Comparison of ENCODE assay signal across 8 cellular contexts in genomic region chr2:26245231-26245732, GRCh38. TPM values are rescaled to one million over a fixed set of nuclear protein-coding genes. Genes with fewer than 3 reads are reported as not detected.
DNase-seq lines count a peak whose midpoint lies in the region; ATAC-seq, FAIRE-seq and TF ChIP-seq lines count a peak whose summit lies in the region.

No MANE protein-coding gene starts in this region.

- H2AFZ ChIP-seq in ACC112 (ENCODE audit: low read length, unreplicated experiment) = peak overlapping the region; percentile 95

- H3K4me3 ChIP-seq in ACC112 (ENCODE audit: low read depth, low read length) (peak overlapping the region; percentile 95), iPS-15b (ENCODE audit: low read depth, low read length) (peak overlapping the region; percentile 97), small intestine (ENCODE audit: low read depth in 1 of 2, low read length in 2 of 2) (peak overlapping the region; percentile 80 to 97)

- H3K9me3 ChIP-seq in iPS-15b (ENCODE audit: control insufficient read depth, insufficient read depth, low read length) = no peaks in the 10 kb centered on the region
- H3K9me3 ChIP-seq in small intestine (ENCODE audit: control insufficient read depth, low read depth) = no peaks in the 10 kb centered on the region

- WGBS in small intestine, 3 donors = 0 to 1% (median 0%) methylated on average over 21 of the region's 21 CpGs

- peak overlapping the region; percentile 80 for H3K9ac ChIP-seq in iPS-15b (ENCODE audit: low read depth, low read length)

- peaks cover 35% of the 10 kb centered on the region for H3K4me1 ChIP-seq in ACC112 (ENCODE audit: control insufficient read depth, insufficient read depth, low read length, unreplicated experiment)
- H3K4me1 ChIP-seq in iPS-15b (ENCODE audit: control insufficient read depth, insufficient read depth, low read length) = no peaks in the 10 kb centered on the region
- H3K4me1 ChIP-seq in small intestine (ENCODE audit: control insufficient read depth in 2 of 2, insufficient read depth in 1 of 2, low read depth in 1 of 2, low read length in 1 of 2) = peaks cover 3% of the 10 kb centered on the region in 2 donors

- DNase-seq in RWPE1 (ENCODE audit: low spot score) = peak; percentile 45
- peak; percentile 24 for DNase-seq in amniotic stem cell (lab: John Stamatoyannopoulos, UW)
- peak; percentile 78 for DNase-seq in small intestine
- no peak for DNase-seq in NCI-H1694 (lab: John Stamatoyannopoulos, UW)

- no peaks in the 10 kb centered on the region for H3K36me3 ChIP-seq in ACC112 (ENCODE audit: insufficient read depth, low read length)
- H3K36me3 ChIP-seq in iPS-15b (ENCODE audit: control insufficient read depth, insufficient read depth, low read length) = no peaks in the 10 kb centered on the region
- no peaks in the 10 kb centered on the region for H3K36me3 ChIP-seq in small intestine (ENCODE audit: control insufficient read depth in 2 of 2, insufficient read depth in 2 of 2, low read length in 2 of 2)

- CTCF ChIA-PET in RWPE1 (lab: Yijun Ruan, JAX) = interaction anchor here (0.5 to 0.8 kb wide), 3 partner anchors 90 to 487 kb away, joined by 3 to 4 read pairs (median 4); no protein-coding TSS in a partner anchor

- peak overlapping the region; percentile 90 for H3K27ac ChIP-seq in ACC112 (ENCODE audit: low read depth, low read length)
- H3K27ac ChIP-seq in RWPE1 = peak overlapping the region; percentile 96
- H3K27ac ChIP-seq in small intestine (ENCODE audit: low read depth in 1 of 2, low read length in 1 of 2) = peak overlapping the region; percentile 98

- POLR2A ChIA-PET in RWPE1 (lab: Yijun Ruan, JAX; ENCODE audit: low non-redundant PET) = interaction anchor here (0.6 kb wide), 1 partner anchor 11 kb away, joined by 4 read pairs; no protein-coding TSS in a partner anchor

- no peaks in the 10 kb centered on the region for H3K27me3 ChIP-seq in ACC112 (ENCODE audit: insufficient read depth, low read length)
- H3K27me3 ChIP-seq in iPS-15b (ENCODE audit: control insufficient read depth, insufficient read depth, low read length) = no peaks in the 10 kb centered on the region
- no peaks in the 10 kb centered on the region for H3K27me3 ChIP-seq in small intestine (ENCODE audit: control insufficient read depth in 2 of 2, insufficient read depth in 2 of 2, low read length in 2 of 2)

- no peak for FAIRE-seq in small intestine (lab: Jason Lieb, UNC)

- H3K79me2 ChIP-seq in ACC112 (ENCODE audit: control insufficient read depth, insufficient read depth, low read length, unreplicated experiment) = peaks cover 94% of the 10 kb centered on the region

- TF ChIP-seq CTCF in RWPE1 (conservative IDR thresholded peaks at IDR 0.05; ENCODE audit: low read depth) = no peak

- ATAC-seq in GM18511 (IDR thresholded peaks at IDR 0.05; ENCODE audit: unreplicated experiment) = peak; percentile 17
- ATAC-seq in HG03159 (IDR thresholded peaks at IDR 0.05; ENCODE audit: unreplicated experiment) = peak; percentile 26

RNA-seq across cellular contexts. Expression of gene HADHB, which starts 0.5 kb away (rescaled TPM):
- polyA plus RNA-seq in small intestine = 100 to 1,000 TPM; 102 to 331 (median 260) TPM

RNA-seq across cellular contexts. Expression of gene HADHA, which starts 0.8 kb away (rescaled TPM):
- polyA plus RNA-seq in small intestine = 100 to 1,000 TPM; 145 to 209 (median 170) TPM
